Comparison of ENCODE assay signal across 12 cellular contexts in genomic region chr22:42868751-42869251, GRCh38. TPM values are rescaled to one million over a fixed set of nuclear protein-coding genes. Genes with fewer than 3 reads are reported as not detected.
A peak's percentile ranks its signal among the peaks of the same experiment; 100 is the strongest.
DNase-seq lines count a peak whose midpoint lies in the region; ATAC-seq and TF ChIP-seq lines count a peak whose summit lies in the region.
"Had no signal": no experiment of that assay in that cellular context is flagged by ENCODE, and none has a peak within 500 bp of the region (broad histone marks: within the 10 kb centered on the region; RNA-seq: fewer than 3 reads in every experiment).

No MANE protein-coding gene starts in this region.

- TF ChIP-seq CTCF in lower lobe of right lung (IDR thresholded peaks at IDR 0.05) (no peak), transverse colon (IDR thresholded peaks at IDR 0.05) (no peak)

- 34 to 44% methylated on average over 16 of the region's 16 CpGs for WGBS in esophagus, 2 donors
- WGBS in transverse colon (ENCODE audit: low coverage in 1 of 2), 2 donors = 60% methylated on average over 15 of the region's 16 CpGs; no CpG with 5 or more reads in 1 of the 2 donors

- H3K9me3 ChIP-seq in esophagus (ENCODE audit: control insufficient read depth in 2 of 2, insufficient read depth in 1 of 2, low read depth in 1 of 2, low read length in 1 of 2) = no peaks in the 10 kb centered on the region
- H3K9me3 ChIP-seq in lower lobe of right lung = no peaks in the 10 kb centered on the region
- H3K9me3 ChIP-seq in transverse colon = no peaks in the 10 kb centered on the region

- no peak for TF ChIP-seq EP300 in transverse colon (IDR thresholded peaks at IDR 0.05; ENCODE audit: low read depth)

- ATAC-seq in lower lobe of right lung = peak; percentile 62 to 78
- no peak for ATAC-seq in HG03139 (IDR thresholded peaks at IDR 0.05; ENCODE audit: unreplicated experiment)
- no peak for ATAC-seq in HG03439 (IDR thresholded peaks at IDR 0.05; ENCODE audit: unreplicated experiment)

- H3K27me3 ChIP-seq in esophagus (ENCODE audit: control insufficient read depth in 1 of 2, insufficient read depth in 2 of 2, low read length in 2 of 2) (no peaks in the 10 kb centered on the region), lower lobe of right lung (ENCODE audit: low read depth) (no peaks in the 10 kb centered on the region), transverse colon (no peaks in the 10 kb centered on the region)

- intact Hi-C loops in lower lobe of right lung (cut with DNase I) = no loop called here
- intact Hi-C loops in transverse colon (cut with DNase I; ENCODE audit: low total_unique reads) = loop anchor here (5.0 kb wide), 1 partner anchor 164 kb away; no protein-coding TSS in a partner anchor

- in situ Hi-C loops in transverse colon (cut with MboI; ENCODE audit: low pct_ligation_motif_present in 1 of 4, low pct_unique_long_range_greater_than_20kb in 1 of 4, low sequenced_read_pairs in 3 of 4) = loop anchor here in 2 of 4 donors (10.0 to 25.0 kb wide), 3 partner anchors 166 to 206 kb away; no protein-coding TSS in a partner anchor

- no peak for TF ChIP-seq POLR2A in transverse colon (IDR thresholded peaks at IDR 0.05)

- H3K4me3 ChIP-seq in esophagus (ENCODE audit: low read depth in 1 of 2, low read length in 2 of 2) (no peak overlapping the region), lower lobe of right lung (no peak overlapping the region), transverse colon (no peak overlapping the region)

- H3K27ac ChIP-seq in esophagus (ENCODE audit: low read depth in 2 of 2, low read length in 1 of 2) (peak overlapping the region; percentile 8 to 39), lower lobe of right lung (peak overlapping the region; percentile 67), transverse colon (peak overlapping the region; percentile 10 to 66 (median 30))

- peak; percentile 57 for DNase-seq in NCI-H2029 (lab: John Stamatoyannopoulos, UW)
- DNase-seq in NCI-H2029 treated with DMSO at 0.1 percent for 48 hours (lab: John Stamatoyannopoulos, UW) = no peak
- DNase-seq in lower lobe of right lung = peak; percentile 74
- DNase-seq in transverse colon = peak; percentile 45
- no peak for DNase-seq in CD1c-positive myeloid dendritic cell (ENCODE audit: extremely low spot score)
- DNase-seq: foreskin melanocyte, naive B cell, NCI-H526 treated with DMSO at 0.1 percent for 48 hours, T-helper 1 cell had no signal

- H3K4me1 ChIP-seq in esophagus (ENCODE audit: control insufficient read depth in 2 of 2, insufficient read depth in 2 of 2, low read length in 1 of 2) (peaks cover 0 to 6% of the 10 kb centered on the region in 2 donors), lower lobe of right lung (peaks cover 14% of the 10 kb centered on the region), transverse colon (peaks cover 0 to 10% (median 4%) of the 10 kb centered on the region in 4 donors)

- H3K36me3 ChIP-seq in esophagus (ENCODE audit: control insufficient read depth in 2 of 2, insufficient read depth in 2 of 2, low read length in 1 of 2) (peaks cover 14 to 21% of the 10 kb centered on the region in 2 donors), lower lobe of right lung (peaks cover 47% of the 10 kb centered on the region), transverse colon (peaks cover 0 to 23% (median 10%) of the 10 kb centered on the region in 4 donors)

RNA-seq across cellular contexts. Expression of gene ARFGAP3, which starts 11.7 kb away (rescaled TPM):
- polyA plus RNA-seq in esophagus = 10 to 100 TPM; 12.4 to 13.5 TPM
- total RNA-seq in lower lobe of right lung (39.9 TPM), transverse colon (10 to 100 TPM; 24.3 to 43.5 (median 33.3) TPM)

Comparison
In these comparisons a context has a peak if more than half of its experiments do, and no peak if none do; other contexts are left out.
1. DNase-seq: peak in NCI-H2029 (single experiment), lower lobe of right lung (single experiment) and transverse colon (single experiment); none in NCI-H2029 treated with DMSO at 0.1 percent for 48 hours (single experiment) and CD1c-positive myeloid dendritic cell (single experiment).
2. ATAC-seq: peak in lower lobe of right lung (2 of 2); none in HG03139 (single experiment) and HG03439 (single experiment).
3. Peak in every context shown above with its lines, with median percentiles within 50 percentile points of each other: H3K27ac ChIP-seq.